In the genomic region with DNA sequence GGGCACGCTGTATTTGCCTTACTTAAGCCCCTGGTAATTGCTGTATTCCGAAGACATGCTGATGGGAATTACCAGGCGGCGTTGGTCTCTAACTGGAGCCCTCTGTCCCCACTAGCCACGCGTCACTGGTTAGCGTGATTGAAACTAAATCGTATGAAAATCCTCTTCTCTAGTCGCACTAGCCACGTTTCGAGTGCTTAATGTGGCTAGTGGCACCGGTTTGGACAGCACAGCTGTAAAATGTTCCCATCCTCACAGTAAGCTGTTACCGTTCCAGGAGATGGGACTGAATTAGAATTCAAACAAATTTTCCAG, we compare ENCODE assay signal across 8 cellular contexts. TPM values are rescaled to one million over a fixed set of nuclear protein-coding genes. Genes with fewer than 3 reads are reported as not detected.
A peak's percentile ranks its signal among the peaks of the same experiment; 100 is the strongest.
DNase-seq lines count a peak whose midpoint lies in the region; ATAC-seq, FAIRE-seq and TF ChIP-seq lines count a peak whose summit lies in the region.

No MANE protein-coding gene starts in this region.

- peaks cover 8% of the 10 kb centered on the region; the same call in 1 of the 2 replicates for H3K36me3 ChIP-seq in Karpas-422 (ENCODE audit: insufficient read depth, low read length)
- no peaks in the 10 kb centered on the region for H3K36me3 ChIP-seq in muscle layer of colon (ENCODE audit: insufficient read depth, low read length)

- H2AFZ ChIP-seq in Karpas-422 (ENCODE audit: low read length), result peak overlapping the region; percentile 47; the same call in 1 of the 2 replicates

- H3K27me3 ChIP-seq in Karpas-422 (ENCODE audit: low read length) (no peaks in the 10 kb centered on the region), muscle layer of colon (ENCODE audit: control insufficient read depth in 1 of 2, insufficient read depth in 2 of 2, low read length in 2 of 2) (no peaks in the 10 kb centered on the region)

- H3K4me2 ChIP-seq in Karpas-422 (ENCODE audit: low read depth, low read length, poor library complexity, severe bottlenecking), result peak overlapping the region; percentile 100

- H3K27ac ChIP-seq in Karpas-422 (ENCODE audit: low read length) (peak overlapping the region; percentile 90), muscle layer of colon (ENCODE audit: low read depth, low read length) (peak overlapping the region; percentile 40)

- DNase-seq in Karpas-422 (no peak), cardiac fibroblast (ENCODE audit: low read depth in 2 of 2) (no peak), frontal cortex (ENCODE audit: low spot score in 2 of 2) (no peak), NCI-H1105 (lab: John Stamatoyannopoulos, UW) (no peak), SKM-1 treated with dmso at 0.1 percent for 144 hours (lab: John Stamatoyannopoulos, UW; ENCODE audit: unreplicated experiment) (no peak)

- ATAC-seq in GM18502 (IDR thresholded peaks at IDR 0.05; ENCODE audit: poor library complexity, unreplicated experiment), result peak; percentile 55
- peak; percentile 40 for ATAC-seq in GM21786 (IDR thresholded peaks at IDR 0.05; ENCODE audit: unreplicated experiment)

- no peak for FAIRE-seq in frontal cortex (lab: Jason Lieb, UNC)

- H3K4me3 ChIP-seq in Karpas-422 (ENCODE audit: low read length) (peak overlapping the region; percentile 93), cardiac fibroblast (replicated peaks in 1 of 2; ENCODE audit: low read depth in 2 of 2, low read length in 2 of 2) (peak overlapping the region; percentile 90 to 94), muscle layer of colon (ENCODE audit: low read depth in 1 of 2, low read length in 2 of 2) (peak overlapping the region; percentile 63 to 84)

- H4K20me1 ChIP-seq in Karpas-422 (ENCODE audit: insufficient read depth, low read depth, low read length), result no peaks in the 10 kb centered on the region

- no peak for TF ChIP-seq CTCF in cardiac fibroblast (IDR thresholded peaks at IDR 0.05; ENCODE audit: low read depth, low read length)

- H3K9me3 ChIP-seq in Karpas-422 (ENCODE audit: low read length), result no peaks in the 10 kb centered on the region
- no peaks in the 10 kb centered on the region for H3K9me3 ChIP-seq in muscle layer of colon (ENCODE audit: low read length)

- no peaks in the 10 kb centered on the region for H3K9me2 ChIP-seq in Karpas-422 (replicated peaks; ENCODE audit: insufficient read depth, low read length)

- H3K4me1 ChIP-seq in Karpas-422 (ENCODE audit: low read length) (peaks cover 30% of the 10 kb centered on the region), muscle layer of colon (ENCODE audit: insufficient read depth, low read length) (peaks cover 5% of the 10 kb centered on the region)

- peaks cover 24% of the 10 kb centered on the region for H3K79me2 ChIP-seq in Karpas-422 (ENCODE audit: low read length)

- H3K9ac ChIP-seq in Karpas-422 (ENCODE audit: low read length) (peak overlapping the region; percentile 98), muscle layer of colon (ENCODE audit: low read length) (peak overlapping the region; percentile 64)

RNA-seq across cellular contexts. Expression of gene BRCA2, which starts 0.7 kb away (rescaled TPM):
- total RNA-seq in Karpas-422 (2014; rRNA removed; shearing (Covaris generic); ENCODE audit: low replicate concordance), result 11.9 and 16.8 TPM in 2 replicates
- 1.6 TPM for total RNA-seq in frontal cortex

RNA-seq across cellular contexts. Expression of gene ZAR1L, which starts 0.8 kb away (rescaled TPM):
- total RNA-seq in Karpas-422 (2014; rRNA removed; shearing (Covaris generic); ENCODE audit: low replicate concordance), result 0.32 TPM in 1 of 2 replicates, not detected in the other
- total RNA-seq in frontal cortex, result not detected
